ENCODE assay signal across 8 cellular contexts in the genomic region with DNA sequence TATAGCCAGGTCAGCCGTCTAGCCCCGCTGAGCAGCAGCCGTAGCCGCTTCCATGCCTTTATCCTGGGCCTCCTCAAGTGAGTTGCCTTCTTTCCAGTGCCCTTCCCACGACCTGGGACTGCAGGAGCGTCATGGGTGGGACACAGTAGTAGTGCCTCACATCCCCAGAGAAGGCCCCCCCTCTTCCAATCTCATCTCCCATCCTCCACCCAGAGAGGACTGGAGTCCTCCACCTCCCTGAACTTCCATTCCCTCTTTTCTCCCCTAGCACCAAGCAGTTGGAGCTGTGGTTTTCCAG. TPM values are rescaled to one million over a fixed set of nuclear protein-coding genes. Genes with fewer than 3 reads are reported as not detected.
A peak's percentile ranks its signal among the peaks of the same experiment; 100 is the strongest.
DNase-seq lines count a peak whose midpoint lies in the region; ATAC-seq, FAIRE-seq and TF ChIP-seq lines count a peak whose summit lies in the region.

No MANE protein-coding gene starts in this region.

- no peaks in the 10 kb centered on the region for H3K9me3 ChIP-seq in muscle layer of duodenum (ENCODE audit: control insufficient read depth in 1 of 2, low read length in 2 of 2)

- H3K27me3 ChIP-seq in HL-60 (ENCODE audit: insufficient read depth, poor library complexity, severe bottlenecking) = no peaks in the 10 kb centered on the region
- no peaks in the 10 kb centered on the region for H3K27me3 ChIP-seq in muscle layer of duodenum (ENCODE audit: low read depth, low read length)

- H3K27ac ChIP-seq in HL-60 (replicated peaks) (no peak overlapping the region), muscle layer of duodenum (ENCODE audit: low read length) (peak overlapping the region; percentile 31)

- H3K4me3 ChIP-seq in HL-60 (replicated peaks; ENCODE audit: insufficient read depth, low read length) = peak overlapping the region; percentile 94
- H3K4me3 ChIP-seq in cardiac fibroblast (replicated peaks in 1 of 2; ENCODE audit: low read depth in 2 of 2, low read length in 2 of 2) = peak overlapping the region; percentile 71 to 90
- H3K4me3 ChIP-seq in muscle layer of duodenum (ENCODE audit: low read depth in 1 of 2, low read length in 2 of 2) = peak overlapping the region; percentile 80 to 88

- H3K4me1 ChIP-seq in muscle layer of duodenum (ENCODE audit: control insufficient read depth in 1 of 2, insufficient read depth in 2 of 2, low read length in 2 of 2) = peaks cover 5 to 28% of the 10 kb centered on the region in 2 donors

- TF ChIP-seq CTCF in HL-60 (IDR thresholded peaks at IDR 0.05; ENCODE audit: insufficient read depth, low read length) = no peak
- TF ChIP-seq CTCF in cardiac fibroblast (IDR thresholded peaks at IDR 0.05; ENCODE audit: low read depth, low read length) = no peak
- TF ChIP-seq CTCF in D721Med (IDR thresholded peaks at IDR 0.05; ENCODE audit: insufficient read depth, missing control alignments) = no peak

- DNase-seq in A172 (ENCODE audit: low spot score) (peak; percentile 16), HL-60 (ENCODE audit: low read depth in 1 of 2, low spot score in 1 of 2) (no peak), cardiac fibroblast (ENCODE audit: low read depth in 2 of 2) (no peak), D721Med (ENCODE audit: insufficient read length, low spot score) (no peak), iPS-NIHi11 (ENCODE audit: low spot score) (no peak)

- ATAC-seq in HG02571 (IDR thresholded peaks at IDR 0.05; ENCODE audit: unreplicated experiment) (no peak), GM21390 (IDR thresholded peaks at IDR 0.05; ENCODE audit: unreplicated experiment) (no peak)

- peaks cover 11 to 22% of the 10 kb centered on the region in 2 donors for H3K36me3 ChIP-seq in muscle layer of duodenum (ENCODE audit: control insufficient read depth in 1 of 2, insufficient read depth in 2 of 2, low read length in 2 of 2)

- no peak for FAIRE-seq in D721Med (lab: Jason Lieb, UNC)

RNA-seq across cellular contexts. Expression of a gene that starts 4.9 kb away (rescaled TPM):
- total RNA-seq in A172 (2014; rRNA removed; shearing (Covaris generic)) = 47.0 and 48.2 TPM in 2 replicates

RNA-seq across cellular contexts. Expression of a gene that starts 16.9 kb away (rescaled TPM):
- 304 and 375 TPM in 2 replicates for total RNA-seq in A172 (2014; rRNA removed; shearing (Covaris generic))

RNA-seq across cellular contexts. Expression of a gene that starts 24.3 kb away (rescaled TPM):
- not detected in 2 replicates for total RNA-seq in A172 (2014; rRNA removed; shearing (Covaris generic))

RNA-seq across cellular contexts. Expression of a gene that starts 48.3 kb away (rescaled TPM):
- 0.98 and 1.0 TPM in 2 replicates for total RNA-seq in A172 (2014; rRNA removed; shearing (Covaris generic))

RNA-seq across cellular contexts. Expression of a gene that starts 52.2 kb away (rescaled TPM):
- total RNA-seq in A172 (2014; rRNA removed; shearing (Covaris generic)) = 13.9 and 21.6 TPM in 2 replicates
